Comparison of ENCODE assay signal across 8 cellular contexts in the genomic region with DNA sequence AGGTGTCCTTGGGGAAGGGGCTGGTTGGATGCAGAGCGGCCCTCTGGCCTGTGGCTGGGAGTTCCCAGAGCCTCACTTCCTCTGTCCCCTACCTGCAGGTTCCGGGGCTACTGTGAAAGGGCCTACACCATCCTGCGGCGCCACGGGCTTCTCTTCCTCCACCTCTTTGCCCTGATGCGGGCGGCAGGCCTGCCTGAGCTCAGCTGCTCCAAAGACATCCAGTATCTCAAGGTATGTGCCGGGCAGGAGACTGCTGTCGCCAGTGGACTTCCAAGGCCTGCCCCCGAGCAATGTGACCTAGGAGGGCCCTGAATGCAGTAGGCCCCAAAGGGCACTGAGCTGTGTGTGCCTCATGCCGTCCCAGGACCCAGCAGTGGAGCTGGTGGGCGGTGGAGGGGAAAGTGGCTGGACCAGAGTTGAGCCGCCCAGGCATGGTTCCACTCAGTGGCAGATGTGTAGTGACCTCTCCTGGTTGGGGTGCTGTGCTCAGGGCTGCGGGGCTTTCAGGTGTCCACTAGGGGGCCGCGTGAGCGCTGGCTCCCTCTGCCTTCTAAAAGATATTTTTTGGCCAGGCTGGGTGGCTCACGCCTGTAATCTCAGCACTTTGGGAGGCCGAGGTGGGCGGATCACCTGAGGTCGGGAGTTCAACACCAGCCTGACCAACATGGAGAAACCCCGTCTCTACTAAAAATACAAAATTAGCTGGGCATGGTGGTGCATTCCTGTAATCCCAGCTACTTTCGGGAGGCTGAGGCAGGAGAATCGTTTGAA.
A peak's percentile ranks its signal among the peaks of the same experiment; 100 is the strongest.
DNase-seq lines count a peak whose midpoint lies in the region; ATAC-seq and TF ChIP-seq lines count a peak whose summit lies in the region.

No MANE protein-coding gene starts in this region.

- no peaks in the 10 kb centered on the region for H3K27me3 ChIP-seq in heart left ventricle

- H3K36me3 ChIP-seq in heart left ventricle: peaks cover 0 to 96% (median 32%) of the 10 kb centered on the region in 9 donors

- peaks cover 0 to 6% (median 0%) of the 10 kb centered on the region in 12 donors for H3K4me1 ChIP-seq in heart left ventricle

- no peak for TF ChIP-seq EP300 in Ishikawa (IDR thresholded peaks at IDR 0.05; ENCODE audit: borderline replicate concordance)

- no peak for TF ChIP-seq POLR2A in heart left ventricle (IDR thresholded peaks at IDR 0.05)

- peak; percentile 55 to 80 (median 68) for TF ChIP-seq CTCF in heart left ventricle (IDR thresholded peaks at IDR 0.05)

- DNase-seq in NCI-H146 (lab: John Stamatoyannopoulos, UW) (peak; percentile 20), NCI-H146 treated with DMSO at 0.1 percent for 48 hours (lab: John Stamatoyannopoulos, UW; ENCODE audit: unreplicated experiment) (no peak), SKM-1 treated with dmso at 0.1 percent for 144 hours (lab: John Stamatoyannopoulos, UW; ENCODE audit: unreplicated experiment) (peak; percentile 48), heart left ventricle (peak in 2 of 5 donors; percentile 46 to 83)
- DNase-seq in activated naive CD4-positive, alpha-beta T cell treated with anti-CD3 and anti-CD28 coated beads, Interleukin-2, amount 50 U/mL, for 16 hours: peak; percentile 72
- DNase-seq in stimulated activated CD4-positive, alpha-beta T cell treated with anti-CD3 and anti-CD28 coated beads, Interleukin-12 subunit alpha, Interleukin-12 subunit beta, amount 100 ng/mL, for 24 hours (ENCODE audit: low read depth in 2 of 2): peak; percentile 47 to 60

- intact Hi-C loops in heart left ventricle (cut with DNase I): loop anchor here in 9 of 10 donors (2.0 to 10.0 kb wide), 3 partner anchors 140 to 142 kb away; no protein-coding TSS in a partner anchor

- H3K4me3 ChIP-seq in heart left ventricle: no peak overlapping the region

- peak; percentile 42 to 69 (median 66) for ATAC-seq in heart left ventricle
- no peak for ATAC-seq in HG03521 (IDR thresholded peaks at IDR 0.05; ENCODE audit: unreplicated experiment)

- H3K9me3 ChIP-seq in heart left ventricle: peaks cover 0 to 9% (median 2%) of the 10 kb centered on the region in 12 donors

- peak; percentile 65 for TF ChIP-seq RAD21 in Ishikawa (IDR thresholded peaks at IDR 0.05; ENCODE audit: low read depth)

- WGBS in heart left ventricle, 4 donors: 66 to 93% (median 77%) methylated on average over 5 to 24 of the region's 24 CpGs

- H3K27ac ChIP-seq in heart left ventricle: no peak overlapping the region

TF ChIP-seq in Ishikawa, 13 proteins besides CTCF, POLR2A, EP300 and RAD21:
- TF ChIP-seq MAX (IDR thresholded peaks at IDR 0.05): no peak
- TF ChIP-seq NFIC (IDR thresholded peaks at IDR 0.05): no peak
- no peak for TF ChIP-seq FOXM1 (IDR thresholded peaks at IDR 0.05; ENCODE audit: borderline replicate concordance, low read depth)
- TF ChIP-seq EGR1 (IDR thresholded peaks at IDR 0.05): no peak
- TF ChIP-seq CREB1 (IDR thresholded peaks at IDR 0.05; ENCODE audit: low read depth): no peak
- no peak for TF ChIP-seq ZBTB7A (IDR thresholded peaks at IDR 0.05; ENCODE audit: low read depth)
- no peak for TF ChIP-seq REST (IDR thresholded peaks at IDR 0.05; ENCODE audit: low read depth)
- TF ChIP-seq USF1 (IDR thresholded peaks at IDR 0.05): no peak
- no peak for TF ChIP-seq TCF12 (IDR thresholded peaks at IDR 0.05; ENCODE audit: low read depth)
- TF ChIP-seq CEBPB (IDR thresholded peaks at IDR 0.05): no peak
- TF ChIP-seq TEAD4 (IDR thresholded peaks at IDR 0.05): no peak
- no peak for TF ChIP-seq YY1 (IDR thresholded peaks at IDR 0.05; ENCODE audit: low read depth)
- TF ChIP-seq TAF1 (IDR thresholded peaks at IDR 0.05; ENCODE audit: low read depth): no peak
TF ChIP-seq in Ishikawa: peak in this region for 0.
